Comparison of ENCODE assay signal across 8 cellular contexts in genomic region chr2:177552414-177553175, GRCh38.
DNase-seq lines count a peak whose midpoint lies in the region; ATAC-seq and TF ChIP-seq lines count a peak whose summit lies in the region.

No MANE protein-coding gene starts in this region.

- peak; percentile 92 for DNase-seq in NCI-H1694 (lab: John Stamatoyannopoulos, UW)
- DNase-seq in T-helper 17 cell, result peak; percentile 82 to 87 (median 84)
- peak; percentile 82 for DNase-seq in right atrium auricular region (ENCODE audit: low spot score)
- peak; percentile 80 for DNase-seq in prostate gland (ENCODE audit: low spot score)
- DNase-seq in ureter (ENCODE audit: low spot score), result peak; percentile 86

- H3K4me1 Mint-ChIP-seq in T-helper 17 cell, result peaks cover 10% of the 10 kb centered on the region

- TF ChIP-seq POLR2A in prostate gland (IDR thresholded peaks at IDR 0.05), result no peak

- WGBS in prostate gland, result 2% methylated on average over 65 of the region's 65 CpGs

- H3K27me3 ChIP-seq in right atrium auricular region (no peaks in the 10 kb centered on the region), prostate gland (replicated peaks; ENCODE audit: insufficient read depth) (no peaks in the 10 kb centered on the region)

- H3K4me3 Mint-ChIP-seq in T-helper 17 cell, result peak overlapping the region; percentile 97

- TF ChIP-seq CTCF in right atrium auricular region (IDR thresholded peaks at IDR 0.05), result no peak
- TF ChIP-seq CTCF in prostate gland (IDR thresholded peaks at IDR 0.05), result peak in 1 of 4 experiments; percentile 12

- ATAC-seq in GM18502 (IDR thresholded peaks at IDR 0.05; ENCODE audit: poor library complexity, unreplicated experiment) (peak; percentile 96), HG02885 (IDR thresholded peaks at IDR 0.05; ENCODE audit: poor library complexity, unreplicated experiment) (peak; percentile 94), T-helper 17 cell (peak; percentile 94)

- peaks cover 0 to 11% of the 10 kb centered on the region in 2 donors for H3K4me1 ChIP-seq in right atrium auricular region
- H3K4me1 ChIP-seq in prostate gland (replicated peaks), result no peaks in the 10 kb centered on the region

- H3K9me3 ChIP-seq in T-helper 17 cell (ENCODE audit: control insufficient read depth, low read length, poor library complexity, severe bottlenecking), result no peaks in the 10 kb centered on the region
- H3K9me3 ChIP-seq in right atrium auricular region, result no peaks in the 10 kb centered on the region
- no peaks in the 10 kb centered on the region for H3K9me3 ChIP-seq in prostate gland

- H3K27me3 Mint-ChIP-seq in T-helper 17 cell, result peaks cover 10% of the 10 kb centered on the region

- H3K36me3 ChIP-seq in right atrium auricular region (no peaks in the 10 kb centered on the region), prostate gland (no peaks in the 10 kb centered on the region)

- intact Hi-C loops in prostate gland (cut with DNase I), result loop anchor here (5.0 kb wide), 1 partner anchor 65 kb away; a partner anchor contains a TSS

- peaks cover 3% of the 10 kb centered on the region for H3K36me3 Mint-ChIP-seq in T-helper 17 cell (ENCODE audit: low read depth)

- peak overlapping the region; percentile 97 for H3K27ac ChIP-seq in angular gyrus (ENCODE audit: low read depth, low read length)
- H3K27ac ChIP-seq in right atrium auricular region, result peak overlapping the region; percentile 89 to 98
- peak overlapping the region; percentile 95 to 97 for H3K27ac ChIP-seq in prostate gland

- H3K4me3 ChIP-seq in right atrium auricular region (peak overlapping the region; percentile 74 to 84), prostate gland (peak overlapping the region; percentile 78 to 80)

- H3K27ac Mint-ChIP-seq in T-helper 17 cell, result peak overlapping the region; percentile 100

Comparison
In these comparisons a context has a peak if more than half of its experiments do, and no peak if none do; other contexts are left out.
1. Peak in every context shown above with its lines: DNase-seq, ATAC-seq, H3K4me3 ChIP-seq and H3K27ac ChIP-seq.